8 cellular contexts compared by ENCODE assay signal in the genomic region with DNA sequence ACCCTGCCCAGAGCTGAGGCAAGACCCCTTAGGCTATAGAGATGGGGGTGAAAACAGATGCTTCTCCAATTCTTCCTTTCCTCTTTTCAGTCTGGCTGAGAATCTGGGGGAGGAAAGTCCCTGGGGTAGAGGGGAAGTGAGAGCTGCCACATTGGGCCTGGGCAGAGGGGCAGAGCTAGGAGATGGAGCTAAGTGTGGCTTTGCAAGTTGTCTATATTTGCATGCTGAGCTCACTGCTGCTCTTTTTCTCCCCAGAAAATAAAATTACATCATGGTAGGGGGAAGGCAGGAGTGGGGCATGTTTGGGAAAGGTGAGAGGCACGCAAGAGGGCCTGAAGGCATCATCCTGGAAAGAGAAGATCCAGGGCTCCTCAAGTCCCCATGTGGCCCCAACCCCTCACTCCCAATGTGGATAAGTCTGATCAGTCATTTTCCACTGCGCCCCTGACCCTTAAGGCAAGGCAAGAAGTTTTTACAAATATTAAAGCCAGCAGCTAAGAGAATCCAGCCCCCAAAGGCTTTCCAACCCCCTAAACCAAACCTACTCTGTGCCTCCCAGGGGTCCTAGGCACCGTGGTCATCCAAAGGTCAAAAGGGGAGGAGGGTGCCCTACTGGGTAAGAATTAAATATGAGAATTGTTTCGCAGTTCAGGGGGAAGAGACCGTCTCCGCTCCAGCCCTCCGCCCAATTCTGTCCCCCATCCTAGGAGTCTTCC. TPM values are rescaled to one million over a fixed set of nuclear protein-coding genes. Genes with fewer than 3 reads are reported as not detected.
DNase-seq lines count a peak whose midpoint lies in the region; ATAC-seq and TF ChIP-seq lines count a peak whose summit lies in the region.

No MANE protein-coding gene starts in this region.

- intact Hi-C loops in PC-3 (cut with micrococcal nuclease), result no loop called here

- H4K20me1 ChIP-seq in PC-3 (ENCODE audit: low read length), result peaks cover 11% of the 10 kb centered on the region; the same call in 1 of the 2 replicates

- peak overlapping the region; percentile 88 for H3K4me3 Mint-ChIP-seq in activated naive CD4-positive, alpha-beta T cell treated with anti-CD3 and anti-CD28 coated beads, Interleukin-2, amount 10 ng/mL, durations not matched to agents 7 days and 5 days

- H3K9me2 ChIP-seq in PC-3 (replicated peaks; ENCODE audit: low read length), result no peaks in the 10 kb centered on the region

- peak; percentile 70 for ATAC-seq in HG02678 (IDR thresholded peaks at IDR 0.05; ENCODE audit: unreplicated experiment)
- ATAC-seq in PC-3, result no peak

- H3K36me3 ChIP-seq in PC-3 (ENCODE audit: low read depth, low read length), result peaks cover 6% of the 10 kb centered on the region

- H3K9ac ChIP-seq in PC-3 (ENCODE audit: low read length), result no peak overlapping the region

- no peak overlapping the region for H2AFZ ChIP-seq in PC-3 (ENCODE audit: low read length)

- H3K27ac Mint-ChIP-seq in activated naive CD4-positive, alpha-beta T cell treated with anti-CD3 and anti-CD28 coated beads, Interleukin-2, amount 10 ng/mL, durations not matched to agents 7 days and 5 days, result peak overlapping the region; percentile 22

- no peak overlapping the region for H3K27ac ChIP-seq in PC-3 (ENCODE audit: low read length)

- no peak for DNase-seq in activated naive CD4-positive, alpha-beta T cell treated with anti-CD3 and anti-CD28 coated beads, Interleukin-2, amount 10 ng/mL, durations not matched to agents 7 days and 5 days
- no peak for DNase-seq in activated naive CD4-positive, alpha-beta T cell treated with Interleukin-2 at 50 U/mL for 16 hours
- no peak for DNase-seq in PC-3
- DNase-seq in epidermal melanocyte (ENCODE audit: insufficient read length, low spot score), result peak; percentile 12
- peak; percentile 76 for DNase-seq in pons (ENCODE audit: low spot score)
- DNase-seq in GDM1 (lab: John Stamatoyannopoulos, UW), result no peak
- no peak for DNase-seq in NCI-H524 treated with DMSO at 0.1 percent for 48 hours (lab: John Stamatoyannopoulos, UW)

- peaks cover 23% of the 10 kb centered on the region for H3K4me1 ChIP-seq in PC-3 (ENCODE audit: insufficient read depth, low read length)

- H3K27me3 ChIP-seq in PC-3 (ENCODE audit: low read length), result no peaks in the 10 kb centered on the region

- POLR2A ChIA-PET in PC-3 (lab: Charles Lee; ENCODE audit: unreplicated experiment), result no interaction called here

- BruUV-seq in PC-3 (replicated peaks; lab: Mats Ljungman, UMichigan), result no TSS peak

- no peaks in the 10 kb centered on the region for H3K9me3 Mint-ChIP-seq in activated naive CD4-positive, alpha-beta T cell treated with anti-CD3 and anti-CD28 coated beads, Interleukin-2, amount 10 ng/mL, durations not matched to agents 7 days and 5 days

- TF ChIP-seq CTCF in PC-3 (conservative IDR thresholded peaks at IDR 0.05; ENCODE audit: low read depth, low read length), result no peak

- peak overlapping the region; percentile 89 for H3K4me3 ChIP-seq in PC-3 (ENCODE audit: low read length)

- peaks cover 30% of the 10 kb centered on the region for H3K4me1 Mint-ChIP-seq in activated naive CD4-positive, alpha-beta T cell treated with anti-CD3 and anti-CD28 coated beads, Interleukin-2, amount 10 ng/mL, durations not matched to agents 7 days and 5 days

- H3K36me3 Mint-ChIP-seq in activated naive CD4-positive, alpha-beta T cell treated with anti-CD3 and anti-CD28 coated beads, Interleukin-2, amount 10 ng/mL, durations not matched to agents 7 days and 5 days, result no peaks in the 10 kb centered on the region

- peak overlapping the region; percentile 71 for H3K4me2 ChIP-seq in PC-3 (ENCODE audit: low read length)

- H3K79me2 ChIP-seq in PC-3 (ENCODE audit: low read length), result peaks cover 44% of the 10 kb centered on the region

- no peaks in the 10 kb centered on the region for H3K9me3 ChIP-seq in PC-3 (ENCODE audit: low read length)

- no peaks in the 10 kb centered on the region for H3F3A ChIP-seq in PC-3 (ENCODE audit: low read length, unreplicated experiment)

- no peaks in the 10 kb centered on the region for H3K27me3 Mint-ChIP-seq in activated naive CD4-positive, alpha-beta T cell treated with anti-CD3 and anti-CD28 coated beads, Interleukin-2, amount 10 ng/mL, durations not matched to agents 7 days and 5 days

- CTCF ChIA-PET in activated naive CD4-positive, alpha-beta T cell treated with anti-CD3 and anti-CD28 coated beads, Interleukin-2, amount 10 ng/mL, durations not matched to agents 7 days and 5 days (lab: Charles Lee), result interaction anchor here (1.4 to 3.3 kb wide), 2 partner anchors 25 to 48 kb away, joined by 3 to 15 read pairs; no protein-coding TSS in a partner anchor
- CTCF ChIA-PET in PC-3 (lab: Charles Lee), result interaction anchor here (1.0 kb wide), 2 partner anchors 11 to 15 kb away, joined by 3 to 4 read pairs; no protein-coding TSS in a partner anchor

RNA-seq across cellular contexts. Expression of gene PEA15, which starts 0.5 kb away (rescaled TPM):
- total RNA-seq in PC-3 (2014; rRNA removed), result 90.3 and 128 TPM in 2 replicates

RNA-seq across cellular contexts. Expression of gene CASQ1, which starts 14.3 kb away (rescaled TPM):
- total RNA-seq in PC-3 (2014; rRNA removed), result 0.12 TPM in 1 of 2 replicates, not detected in the other

RNA-seq across cellular contexts. Expression of gene ATP1A4, which starts 53.3 kb away (rescaled TPM):
- 0.04 TPM in 1 of 2 replicates, not detected in the other for total RNA-seq in PC-3 (2014; rRNA removed)

RNA-seq across cellular contexts. Expression of gene DCAF8, which starts 57.7 kb away (rescaled TPM):
- 122 and 139 TPM in 2 replicates for total RNA-seq in PC-3 (2014; rRNA removed)

Comparison
In these comparisons a context has a peak if more than half of its experiments do, and no peak if none do; other contexts are left out.
1. DNase-seq: peak in epidermal melanocyte (single experiment) and pons (single experiment); none in activated naive CD4-positive, alpha-beta T cell treated with anti-CD3 and anti-CD28 coated beads, Interleukin-2, amount 10 ng/mL, durations not matched to agents 7 days and 5 days (single experiment), activated naive CD4-positive, alpha-beta T cell treated with Interleukin-2 at 50 U/mL for 16 hours (single experiment), PC-3 (single experiment), GDM1 (single experiment) and NCI-H524 treated with DMSO at 0.1 percent for 48 hours (single experiment).